10 cellular contexts compared by ENCODE assay signal in the genomic region with DNA sequence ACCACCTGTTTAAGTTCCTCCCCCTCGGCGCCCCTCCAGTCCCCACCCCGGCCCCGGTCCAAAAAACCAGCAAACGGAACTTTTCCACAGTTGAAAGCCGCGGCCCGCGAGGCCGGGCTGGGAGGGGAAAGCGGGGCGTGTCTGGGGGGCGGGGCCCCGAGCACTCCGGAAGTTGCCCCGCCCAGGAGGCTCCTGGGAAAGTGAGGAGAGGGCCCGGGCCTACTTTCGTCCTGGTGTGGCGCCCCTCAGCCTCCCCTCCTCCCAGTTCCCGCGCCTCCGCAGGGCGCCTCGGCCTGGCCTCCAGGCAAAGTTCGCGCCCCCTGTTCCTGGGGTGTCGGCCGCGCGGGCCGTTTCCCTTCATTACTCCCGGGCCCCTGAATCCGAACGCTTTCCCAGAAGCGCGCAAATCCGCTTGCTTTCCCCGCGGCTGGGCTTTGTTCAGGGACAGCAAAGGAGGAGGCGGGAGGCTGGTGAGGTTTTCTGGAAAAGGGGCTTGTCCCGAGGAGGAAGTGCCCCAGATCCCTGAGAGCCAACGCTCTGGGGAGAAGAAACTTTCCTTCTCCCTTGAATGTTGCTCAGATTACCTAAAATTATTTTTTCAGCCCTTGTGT. TPM values are rescaled to one million over a fixed set of nuclear protein-coding genes. Genes with fewer than 3 reads are reported as not detected.
A peak's percentile ranks its signal among the peaks of the same experiment; 100 is the strongest.
DNase-seq lines count a peak whose midpoint lies in the region; ATAC-seq and TF ChIP-seq lines count a peak whose summit lies in the region.
"Had no signal": no experiment of that assay in that cellular context is flagged by ENCODE, and none has a peak within 500 bp of the region (broad histone marks: within the 10 kb centered on the region; RNA-seq: fewer than 3 reads in every experiment).

No MANE protein-coding gene starts in this region.

- DNase-seq in CD1c-positive myeloid dendritic cell (ENCODE audit: extremely low spot score) (peak; percentile 23), NT2/D1 (ENCODE audit: low read depth, low spot score) (peak; percentile 54), neuronal stem cell (ENCODE audit: low spot score) (peak; percentile 76), uterus (no peak), NCI-H345 (lab: John Stamatoyannopoulos, UW) (no peak), OCI-M2 (lab: John Stamatoyannopoulos, UW; ENCODE audit: unreplicated experiment) (no peak)
- DNase-seq: NCI-H1436; stimulated activated CD4-positive, alpha-beta T cell treated with anti-CD3 and anti-CD28 coated beads, Interleukin-4, amount 100 ng/mL, for 4 hours had no signal

- peaks cover 1% of the 10 kb centered on the region for H3K79me1 ChIP-seq in neuronal stem cell (ENCODE audit: low read depth, low read length)

- peak overlapping the region; percentile 96 for H2BK15ac ChIP-seq in neuronal stem cell (ENCODE audit: low read length)

- peak overlapping the region; percentile 66 for H3K4me2 ChIP-seq in neuronal stem cell (ENCODE audit: insufficient read depth, low read length, poor library complexity, severe bottlenecking)

- intact Hi-C loops in uterus (cut with DNase I; ENCODE audit: low total_unique reads): no loop called here

- no peak overlapping the region for H4K91ac ChIP-seq in neuronal stem cell (ENCODE audit: low read depth, low read length, poor library complexity)

- no peak overlapping the region for H3K14ac ChIP-seq in neuronal stem cell (ENCODE audit: low read length)

- no peak overlapping the region for H3K23ac ChIP-seq in neuronal stem cell (ENCODE audit: low read depth, low read length, poor library complexity)

- H2BK120ac ChIP-seq in neuronal stem cell (ENCODE audit: low read depth, low read length): peak overlapping the region; percentile 44

- H3K27me3 ChIP-seq in NT2/D1 (ENCODE audit: insufficient read depth, insufficient read length): peaks cover 93% of the 10 kb centered on the region
- peaks cover 100% of the 10 kb centered on the region for H3K27me3 ChIP-seq in gastroesophageal sphincter
- peaks cover 17 to 99% (median 67%) of the 10 kb centered on the region in 3 experiments for H3K27me3 ChIP-seq in neuronal stem cell (ENCODE audit: control insufficient read depth in 3 of 3, insufficient read depth in 3 of 3, low read depth in 1 of 3, low read length in 3 of 3)
- H3K27me3 ChIP-seq in uterus: peaks cover 33 to 92% of the 10 kb centered on the region in 2 donors

- TF ChIP-seq POLR2A in gastroesophageal sphincter (IDR thresholded peaks at IDR 0.05) (no peak), uterus (IDR thresholded peaks at IDR 0.05) (no peak)

- no peaks in the 10 kb centered on the region for H3K36me3 ChIP-seq in NT2/D1 (ENCODE audit: insufficient read depth, insufficient read length, low read length)
- H3K36me3 ChIP-seq in gastroesophageal sphincter: no peaks in the 10 kb centered on the region
- H3K36me3 ChIP-seq in neuronal stem cell (replicated peaks in 1 of 2; ENCODE audit: control insufficient read depth in 2 of 2, insufficient read depth in 2 of 2, low read length in 2 of 2): no peaks in the 10 kb centered on the region
- no peaks in the 10 kb centered on the region for H3K36me3 ChIP-seq in uterus

- peak overlapping the region; percentile 93 for H2AFZ ChIP-seq in neuronal stem cell (ENCODE audit: low read length)

- H3K18ac ChIP-seq in neuronal stem cell (ENCODE audit: low read length): peak overlapping the region; percentile 98

- no peak overlapping the region for H2BK12ac ChIP-seq in neuronal stem cell (ENCODE audit: low read length)

- H2AK5ac ChIP-seq in neuronal stem cell (ENCODE audit: low read depth, low read length): peak overlapping the region; percentile 97

- H3K27ac ChIP-seq in gastroesophageal sphincter (no peak overlapping the region), neuronal stem cell (replicated peaks; ENCODE audit: low read length) (peak overlapping the region; percentile 74), uterus (no peak overlapping the region)

- WGBS in gastroesophageal sphincter (ENCODE audit: low coverage in 1 of 2), 2 donors: 7 to 10% methylated on average over 3 to 6 of the region's 42 CpGs
- no CpG with 5 or more reads among the region's 42 CpGs for WGBS in neuronal stem cell (ENCODE audit: extremely low coverage in 2 of 2, insufficient read length in 2 of 2, insufficient replicate concordance in 1 of 2), 2 donors

- H3K4ac ChIP-seq in neuronal stem cell (ENCODE audit: low read length): peak overlapping the region; percentile 84

- peak overlapping the region; percentile 69 for H2BK5ac ChIP-seq in neuronal stem cell (ENCODE audit: low read length)

- no peak for TF ChIP-seq CTCF in gastroesophageal sphincter (IDR thresholded peaks at IDR 0.05)
- no peak for TF ChIP-seq CTCF in uterus (IDR thresholded peaks at IDR 0.05)

- H3K9me3 ChIP-seq in NT2/D1 (ENCODE audit: insufficient read depth, low read length): no peaks in the 10 kb centered on the region
- H3K9me3 ChIP-seq in gastroesophageal sphincter: no peaks in the 10 kb centered on the region
- H3K9me3 ChIP-seq in neuronal stem cell (replicated peaks in 1 of 2; ENCODE audit: control insufficient read depth in 2 of 2, insufficient read depth in 1 of 2, low read depth in 1 of 2, low read length in 2 of 2): peaks cover 0 to 18% of the 10 kb centered on the region in 2 donors
- no peaks in the 10 kb centered on the region for H3K9me3 ChIP-seq in uterus

- H3K9ac ChIP-seq in NT2/D1 (ENCODE audit: insufficient read length, low read depth) (peak overlapping the region; percentile 69), neuronal stem cell (ENCODE audit: low read depth, low read length, poor library complexity) (peak overlapping the region; percentile 86)

- H4K8ac ChIP-seq in neuronal stem cell (ENCODE audit: low read depth, low read length): peak overlapping the region; percentile 82

- no peak for TF ChIP-seq EP300 in gastroesophageal sphincter (IDR thresholded peaks at IDR 0.05)

- H3K4me1 ChIP-seq in NT2/D1 (ENCODE audit: insufficient read depth, insufficient read length): peaks cover 4% of the 10 kb centered on the region
- H3K4me1 ChIP-seq in gastroesophageal sphincter: peaks cover 0 to 61% (median 36%) of the 10 kb centered on the region in 3 donors
- H3K4me1 ChIP-seq in neuronal stem cell (ENCODE audit: control insufficient read depth in 2 of 2, insufficient read depth in 1 of 2, low read depth in 1 of 2, low read length in 2 of 2): peaks cover 0 to 45% of the 10 kb centered on the region in 2 donors
- H3K4me1 ChIP-seq in uterus: peaks cover 0 to 13% of the 10 kb centered on the region in 2 donors

- ATAC-seq in gastroesophageal sphincter: peak; percentile 8
- ATAC-seq in HG03565 (IDR thresholded peaks at IDR 0.05; ENCODE audit: unreplicated experiment): no peak

- peak overlapping the region; percentile 43 for H3K4me3 ChIP-seq in NT2/D1 (ENCODE audit: insufficient read length, low read depth)
- H3K4me3 ChIP-seq in gastroesophageal sphincter: peak overlapping the region in 1 of 2 donors; percentile 50
- peak overlapping the region; percentile 39 to 73 for H3K4me3 ChIP-seq in neuronal stem cell (ENCODE audit: low read length in 2 of 2)
- peak overlapping the region in 1 of 2 donors; percentile 12 for H3K4me3 ChIP-seq in uterus

RNA-seq across cellular contexts. Expression of a gene that starts 4.4 kb away (rescaled TPM):
- under 1 TPM in 1 of 4 donors, not detected in 3; 0.12 TPM for total RNA-seq in gastroesophageal sphincter
- polyA plus RNA-seq in neuronal stem cell (2013, experiment 1 of 2): 0.91 TPM
- polyA plus RNA-seq in neuronal stem cell (2013, experiment 2 of 2): 0.75 TPM
- 1 to 10 TPM in 1 of 4 donors, under 1 TPM in 2, not detected in 1; under 0.01 to 9.1 (median 0.18) TPM for total RNA-seq in uterus

Comparison
In these comparisons a context has a peak if more than half of its experiments do, and no peak if none do; other contexts are left out.
1. DNase-seq: peak in CD1c-positive myeloid dendritic cell (single experiment), NT2/D1 (single experiment) and neuronal stem cell (single experiment); none in uterus (0 of 2), NCI-H345 (single experiment) and OCI-M2 (single experiment).